Comparison of ENCODE assay signal across 8 cellular contexts in the genomic region with DNA sequence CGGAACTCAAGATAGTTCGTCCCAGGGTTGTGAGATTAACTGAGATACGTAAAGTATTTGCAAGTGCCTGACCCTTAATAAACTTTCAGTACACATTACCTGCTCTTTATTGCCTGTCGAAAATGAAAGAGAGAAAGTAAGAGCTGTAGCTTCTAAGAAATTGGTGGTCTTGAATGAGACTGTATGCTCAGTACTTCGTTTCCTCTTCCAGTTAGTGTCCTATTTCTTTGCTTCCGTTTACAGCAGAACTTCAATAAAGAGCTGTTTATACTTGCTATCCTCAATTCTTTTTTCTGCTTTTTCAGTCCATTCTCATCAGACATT. TPM values are rescaled to one million over a fixed set of nuclear protein-coding genes. Genes with fewer than 3 reads are reported as not detected.
DNase-seq lines count a peak whose midpoint lies in the region; ATAC-seq, FAIRE-seq and TF ChIP-seq lines count a peak whose summit lies in the region.

No MANE protein-coding gene starts in this region.

- no peak overlapping the region; the same call in 1 of the 2 replicates for H2BK15ac ChIP-seq in H1 (ENCODE audit: low read length)

- H4K8ac ChIP-seq in H1 (ENCODE audit: extremely low read depth, insufficient read depth, low read length), result no peak overlapping the region

- H3K79me2 ChIP-seq in H1 (ENCODE audit: control insufficient read depth in 1 of 2, insufficient read depth in 2 of 2, low read length in 2 of 2), result peaks cover 7 to 50% of the 10 kb centered on the region in 2 experiments

- WGBS in H1 (ENCODE audit: extremely low coverage in 1 of 2, insufficient coverage in 1 of 2, insufficient read length in 1 of 2, insufficient replicate concordance in 2 of 2, low coverage in 1 of 2, low lambda C conversion rate in 2 of 2, missing lambda C conversion rate in 1 of 2), 2 experiments, result 3% methylated on average over 6 of the region's 6 CpGs; no CpG with 5 or more reads in 1 of the 2 experiments
- WGBS in pancreas, 2 donors, result 1 to 2% methylated on average over 6 of the region's 6 CpGs

- no peak for TF ChIP-seq RAD21 in H1 (IDR thresholded peaks at IDR 0.05 in 1 of 2, conservative IDR thresholded peaks at IDR 0.05 in 1 of 2; ENCODE audit: low read depth in 2 of 2, low read length in 2 of 2)

- H3K56ac ChIP-seq in H1 (replicated peaks; ENCODE audit: insufficient read length, low read depth, low read length), result no peak overlapping the region

- no peak for TF ChIP-seq POLR2A in H1 (IDR thresholded peaks at IDR 0.05; ENCODE audit: control extremely low read depth in 1 of 2, low read depth in 2 of 2, low read length in 2 of 2)

- no peak overlapping the region for H2AK5ac ChIP-seq in H1 (ENCODE audit: low read depth, low read length)

- H2BK5ac ChIP-seq in H1 (ENCODE audit: low read depth, low read length), result no peak overlapping the region

- H3K4me1 ChIP-seq in HAP-1 (peaks cover 8% of the 10 kb centered on the region; the same call in 1 of the 2 replicates), H1 (replicated peaks in 1 of 4; ENCODE audit: control insufficient read depth in 3 of 4, insufficient read depth in 4 of 4, low read length in 3 of 4) (0 out of 7 replicates have a peak, but pooled peaks cover 0 to 3% (median 0%) of the 10 kb centered on the region in 4 experiments), pancreas (peaks cover 0 to 16% (median 0%) of the 10 kb centered on the region in 3 donors)

- no peak overlapping the region for H3K14ac ChIP-seq in H1 (ENCODE audit: insufficient read length)

- no peak for FAIRE-seq in H1 (lab: Jason Lieb, UNC)
- FAIRE-seq in pancreas (lab: Jason Lieb, UNC), result no peak

- no peaks in the 10 kb centered on the region for H4K20me1 ChIP-seq in H1 (replicated peaks in 1 of 2; ENCODE audit: control insufficient read depth in 1 of 2, insufficient read depth in 2 of 2, low read length in 2 of 2)

- CTCF ChIA-PET in H1 (lab: Charles Lee; ENCODE audit: partially characterized antibody), result interaction anchor here (0.5 to 3.9 kb wide), 6 partner anchors 11 to 1636 kb away, joined by 3 to 30 read pairs (median 4); no protein-coding TSS in a partner anchor

- H3K18ac ChIP-seq in H1 (ENCODE audit: extremely low read depth, low read length), result peak overlapping the region; percentile 21; the same call in 1 of the 2 replicates

- DNase-seq in HAP-1 (ENCODE audit: low spot score in 2 of 2) (peak in 1 of 2 experiments; percentile 7), MV-4-11 (lab: John Stamatoyannopoulos, UW) (peak; percentile 27), H1 (ENCODE audit: low read depth in 1 of 2, low spot score in 2 of 2) (no peak), pancreas (no peak), putamen (ENCODE audit: low spot score) (no peak), NCI-H446 (lab: John Stamatoyannopoulos, UW) (no peak)
- no peak for DNase-seq in stimulated activated CD4-positive, alpha-beta T cell treated with anti-CD3 and anti-CD28 coated beads, Interleukin-2, amount 100 ng/mL, for 24 hours

- no peak overlapping the region for H3K4ac ChIP-seq in H1 (replicated peaks; ENCODE audit: insufficient read length, low read depth, low read length)

- H3K27ac ChIP-seq in H1 (ENCODE audit: low read depth, low read length), result peak overlapping the region; percentile 69; the same call in 1 of the 2 replicates
- H3K27ac ChIP-seq in pancreas, result peak overlapping the region in 1 of 4 donors; percentile 40

- peak overlapping the region; percentile 55 to 74 for H3K4me2 ChIP-seq in H1 (ENCODE audit: insufficient read depth in 1 of 2, low read depth in 2 of 2, low read length in 2 of 2)

- no peaks in the 10 kb centered on the region for H3K27me3 ChIP-seq in HAP-1 (ENCODE audit: low read depth)
- no peaks in the 10 kb centered on the region for H3K27me3 ChIP-seq in H1 (replicated peaks in 1 of 4; ENCODE audit: control insufficient read depth in 3 of 4, extremely low read depth in 1 of 4, insufficient read depth in 3 of 4, low read length in 3 of 4)
- no peaks in the 10 kb centered on the region for H3K27me3 ChIP-seq in pancreas

- no peak overlapping the region for H4K91ac ChIP-seq in H1 (replicated peaks; ENCODE audit: insufficient read length, low read length)

- TF ChIP-seq CTCF in H1 (IDR thresholded peaks at IDR 0.05; ENCODE audit: control extremely low read depth in 1 of 3, insufficient read depth in 1 of 3, low read depth in 1 of 3, low read length in 3 of 3), result no peak
- no peak for TF ChIP-seq CTCF in pancreas (IDR thresholded peaks at IDR 0.05)

- H3K79me1 ChIP-seq in H1 (ENCODE audit: low read depth, low read length), result peaks cover 4% of the 10 kb centered on the region

- in situ Hi-C loops in HAP-1 (cut with MboI; ENCODE audit: low sequenced_read_pairs), result loop anchor here (10.0 kb wide), 1 partner anchor 142 kb away; no protein-coding TSS in a partner anchor

- ATAC-seq in GM18517 (IDR thresholded peaks at IDR 0.05; ENCODE audit: unreplicated experiment) (peak; percentile 70), pancreas (peak in 3 of 4 donors; percentile 5 to 11 (median 9))

- H3K23ac ChIP-seq in H1 (ENCODE audit: insufficient read length), result no peak overlapping the region

- H3K36me3 ChIP-seq in HAP-1 (replicated peaks) (no peaks in the 10 kb centered on the region), H1 (ENCODE audit: control insufficient read depth in 2 of 4, insufficient read depth in 4 of 4, low read length in 3 of 4) (no peaks in the 10 kb centered on the region), pancreas (no peaks in the 10 kb centered on the region)

- H2BK20ac ChIP-seq in H1 (ENCODE audit: low read length), result no peak overlapping the region

- TF ChIP-seq EP300 in H1 (IDR thresholded peaks at IDR 0.05; ENCODE audit: borderline replicate concordance in 1 of 2, low read depth in 2 of 2, low read length in 2 of 2), result no peak

- no peak overlapping the region for H2BK12ac ChIP-seq in H1 (ENCODE audit: low read depth, low read length)

- intact Hi-C loops in pancreas (cut with DNase I), result no loop called here

- peaks cover 7% of the 10 kb centered on the region for H3K23me2 ChIP-seq in H1 (ENCODE audit: low read depth, low read length)

- POLR2A ChIA-PET in H1 (lab: Charles Lee; ENCODE audit: partially characterized antibody), result interaction anchor here (1.8 kb wide), 1 partner anchor 114 kb away, joined by 6 read pairs; no protein-coding TSS in a partner anchor

- no peaks in the 10 kb centered on the region for H3K9me3 ChIP-seq in HAP-1
- no peaks in the 10 kb centered on the region for H3K9me3 ChIP-seq in H1 (ENCODE audit: insufficient read depth in 2 of 2, low read depth in 1 of 2, low read length in 1 of 2)
- no peaks in the 10 kb centered on the region for H3K9me3 ChIP-seq in pancreas

- peak overlapping the region; percentile 78 to 86 (median 82) for H3K9ac ChIP-seq in H1 (replicated peaks in 1 of 4; ENCODE audit: extremely low read depth in 1 of 4, low read depth in 3 of 4, low read length in 3 of 4)

- H3K4me3 ChIP-seq in HAP-1 (peak overlapping the region; percentile 63), H1 (ENCODE audit: extremely low read depth in 1 of 4, insufficient read depth in 2 of 4, low read depth in 3 of 4, low read length in 4 of 4) (peak overlapping the region; percentile 87 to 98 (median 90)), pancreas (peak overlapping the region; percentile 58 to 83 (median 72))

- no peak overlapping the region for H2BK120ac ChIP-seq in H1 (replicated peaks; ENCODE audit: low read depth, low read length)

- H2AFZ ChIP-seq in H1 (ENCODE audit: low read length), result peak overlapping the region; percentile 99; the same call in 1 of the 2 replicates

- H4K5ac ChIP-seq in H1 (ENCODE audit: insufficient read length, low read depth, low read length), result no peak overlapping the region

TF ChIP-seq in H1, 55 proteins besides CTCF, POLR2A, EP300 and RAD21:
- TF ChIP-seq SAP30 (IDR thresholded peaks at IDR 0.05; ENCODE audit: insufficient read depth, insufficient replicate concordance, low read length) (peak; percentile 5), JUND (IDR thresholded peaks at IDR 0.05; ENCODE audit: low read length) (no peak)

RNA-seq across cellular contexts. Expression of a gene that starts 0.5 kb away (rescaled TPM):
- total RNA-seq in H1 (2021; fragmentation: NEBNext Ultra II Directional; extraction: Animal tissue kit (Norgen Biotek cat#: 25700)), result 22.5 and 23.3 TPM in 2 replicates
- polyA plus RNA-seq in H1 (2011; rRNA removed) (1.5 and 2.4 TPM in 2 replicates), pancreas (1 to 10 TPM; 1.2 to 2.4 TPM)
- 4.4 TPM for polyA plus RNA-seq in H1 (2011; cell fraction: cytosol; rRNA removed)
- 1.7 TPM for polyA plus RNA-seq in H1 (2011; cell fraction: nucleus; rRNA removed)
- polyA plus RNA-seq in H1 (2012, experiment 1 of 2), result 4.8 to 12.2 TPM (median 5.2 TPM) in 4 replicates
- 0.83 TPM for polyA plus RNA-seq in H1 (2012, experiment 2 of 2)
- 18.2 TPM for polyA plus RNA-seq in H1 (2013, experiment 1 of 2)
- polyA plus RNA-seq in H1 (2013, experiment 2 of 2), result 15.4 TPM
- polyA minus RNA-seq in H1 (2011; rRNA and poly(A)+ RNA removed), result 3.6 and 5.0 TPM in 2 replicates
- 8.1 TPM for polyA minus RNA-seq in H1 (2011; cell fraction: cytosol; rRNA and poly(A)+ RNA removed)
- 17.4 TPM for polyA minus RNA-seq in H1 (2011; cell fraction: nucleus; rRNA and poly(A)+ RNA removed)
- total RNA-seq in pancreas, result 1 to 10 TPM; 2.5 to 7.3 (median 4.5) TPM
